ENCODE assay signal across 24 cellular contexts in the genomic region with DNA sequence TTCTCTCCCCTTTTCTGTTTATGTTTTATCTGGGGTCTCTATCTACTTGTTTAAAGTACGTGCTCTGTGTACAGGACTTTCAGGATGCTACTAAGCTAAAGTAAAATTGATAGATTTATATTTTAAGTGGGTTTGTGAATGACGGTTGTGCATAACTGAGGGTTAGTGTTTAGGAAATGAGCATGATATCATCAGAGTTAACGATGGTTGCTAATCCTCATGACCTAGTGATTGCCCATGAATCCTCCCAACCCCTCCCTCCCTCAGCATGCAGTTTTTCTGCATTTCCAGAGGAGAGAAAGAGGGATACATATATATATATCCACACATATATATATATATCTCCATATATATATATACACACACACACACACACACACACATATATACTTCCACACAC.
"Had no signal": no experiment of that assay in that cellular context is flagged by ENCODE, and none has a peak within 500 bp of the region (broad histone marks: within the 10 kb centered on the region; RNA-seq: fewer than 3 reads in every experiment).

No MANE protein-coding gene starts in this region.

- ATAC-seq: activated CD4-positive, alpha-beta T cell treated with anti-CD3 and anti-CD28 coated beads for 36 hours; activated CD8-positive, alpha-beta memory T cell treated with anti-CD3 and anti-CD28 coated beads, Interleukin-2, amount 10 ng/mL, durations not matched to agents 7 days and 5 days; activated CD8-positive, alpha-beta T cell treated with anti-CD3 and anti-CD28 coated beads, Interleukin-2, amount 10 ng/mL, durations not matched to agents 7 days and 5 days; gastroesophageal sphincter; left colon had no signal

- H3K4me3 ChIP-seq: adrenal gland, ascending aorta, cardiac muscle cell, colonic mucosa, esophagus squamous epithelium, gastroesophageal sphincter, hepatocyte, right atrium auricular region, tibial nerve had no signal

- DNase-seq: activated CD4-positive, alpha-beta T cell treated with anti-CD3 and anti-CD28 coated beads for 36 hours; activated CD4-positive, CD25-positive, alpha-beta regulatory T cell; activated CD8-positive, alpha-beta memory T cell treated with anti-CD3 and anti-CD28 coated beads, Interleukin-2, amount 10 ng/mL, durations not matched to agents 7 days and 5 days; activated CD8-positive, alpha-beta T cell treated with anti-CD3 and anti-CD28 coated beads, Interleukin-2, amount 10 ng/mL, durations not matched to agents 7 days and 5 days; activated naive CD8-positive, alpha-beta T cell treated with anti-CD3 and anti-CD28 coated beads for 36 hours; activated T-cell treated with anti-CD3 and anti-CD28 coated beads, Interleukin-2, amount 50 U/mL, for 48 hours; adrenal gland; cerebellar nuclear complex; colonic mucosa; effector CD8-positive, alpha-beta T cell; esophagus squamous epithelium; kidney; left colon; naive B cell; nucleus accumbens; stimulated activated CD4-positive, alpha-beta T cell treated with anti-CD3 and anti-CD28 coated beads, Interleukin-15, amount 100 ng/mL, for 24 hours; stimulated activated CD4-positive, alpha-beta T cell treated with anti-CD3 and anti-CD28 coated beads, Interleukin-2, amount 100 ng/mL, for 24 hours; stimulated activated naive CD4-positive, alpha-beta T cell had no signal
